In the genomic region with DNA sequence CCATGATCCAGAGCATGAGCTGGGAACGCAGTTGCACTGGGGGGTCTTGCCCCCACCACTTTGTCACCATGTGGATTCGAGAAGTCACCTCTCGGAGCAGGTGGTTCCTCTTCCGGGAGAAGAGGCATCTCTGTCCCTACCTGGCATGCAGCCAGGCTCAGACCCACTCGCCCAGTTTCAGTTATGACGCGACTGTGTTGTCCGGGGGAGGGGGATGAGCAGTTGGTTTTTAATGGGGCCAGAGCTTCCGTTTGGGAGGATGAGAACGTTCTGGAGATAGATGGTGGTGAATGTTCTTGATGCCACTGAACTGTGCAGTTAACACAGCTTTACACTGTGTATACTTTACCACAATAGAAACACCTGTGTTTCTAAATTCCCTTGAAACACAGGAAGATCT, we compare ENCODE assay signal across 14 cellular contexts.
"Had no signal": no experiment of that assay in that cellular context is flagged by ENCODE, and none has a peak within 500 bp of the region (broad histone marks: within the 10 kb centered on the region; RNA-seq: fewer than 3 reads in every experiment).

No MANE protein-coding gene starts in this region.

- DNase-seq: activated CD4-positive, alpha-beta T cell treated with anti-CD3 and anti-CD28 coated beads for 48 hours; activated naive CD4-positive, alpha-beta T cell; esophagus squamous epithelium; foreskin keratinocyte; head of caudate nucleus; left colon; naive B cell; pancreas; stimulated activated CD4-positive, alpha-beta T cell treated with anti-CD3 and anti-CD28 coated beads, Interleukin-4, amount 100 ng/mL, for 24 hours; testis; upper lobe of right lung had no signal

- H3K9me3 ChIP-seq: esophagus squamous epithelium, pancreas, testis, upper lobe of right lung had no signal

- ATAC-seq: foreskin keratinocyte, left colon, pancreas, upper lobe of right lung, WTC11 had no signal

- H3K27me3 ChIP-seq: cardiac muscle cell, foreskin keratinocyte, pancreas, testis, upper lobe of right lung had no signal

- H3K4me3 ChIP-seq: cardiac muscle cell, esophagus squamous epithelium, lung, pancreas, testis, upper lobe of right lung had no signal

- H3K4me1 ChIP-seq: esophagus squamous epithelium, foreskin keratinocyte, pancreas, testis, upper lobe of right lung had no signal

- FAIRE-seq: pancreas had no signal

- H3K36me3 ChIP-seq: cardiac muscle cell, esophagus squamous epithelium, pancreas, upper lobe of right lung had no signal

- H3K27ac ChIP-seq: cardiac muscle cell, esophagus squamous epithelium, foreskin keratinocyte, pancreas, testis, upper lobe of right lung had no signal
